Comparison of ENCODE assay signal across 20 cellular contexts in the genomic region with DNA sequence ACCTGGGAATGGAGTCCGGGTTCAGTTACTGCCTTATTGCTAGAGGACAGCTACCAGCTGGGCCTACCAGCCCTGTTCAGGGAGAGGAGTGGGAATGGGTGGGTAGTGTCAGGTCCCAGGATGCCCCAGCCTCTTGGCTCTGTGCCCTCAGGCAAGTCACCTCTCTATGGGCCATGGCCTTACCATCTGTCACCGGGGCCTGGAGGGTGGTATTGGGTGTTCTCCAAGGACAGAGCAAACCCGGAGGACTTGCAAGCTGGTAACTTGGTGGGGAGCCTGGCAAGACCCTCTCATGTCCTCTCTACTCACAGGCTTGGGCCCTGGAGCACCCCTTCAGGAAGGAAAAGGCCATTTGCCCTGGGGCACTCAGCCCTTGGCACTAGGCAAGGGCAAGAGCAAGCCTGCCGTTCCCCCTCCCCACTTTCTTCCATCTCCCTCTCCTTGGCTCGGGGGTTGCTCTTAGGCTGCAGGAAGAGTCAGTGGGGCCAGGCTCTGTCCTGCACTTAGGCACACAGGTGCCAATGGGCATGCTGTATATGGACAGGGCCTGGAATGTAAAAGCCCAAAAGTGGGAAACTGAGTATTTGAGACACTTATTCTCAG.
DNase-seq lines count a peak whose midpoint lies in the region; ATAC-seq, FAIRE-seq and TF ChIP-seq lines count a peak whose summit lies in the region.
"Had no signal": no experiment of that assay in that cellular context is flagged by ENCODE, and none has a peak within 500 bp of the region (broad histone marks: within the 10 kb centered on the region; RNA-seq: fewer than 3 reads in every experiment).

No MANE protein-coding gene starts in this region.

- no peak for ATAC-seq in Right ventricle myocardium inferior
- no peak for ATAC-seq in left ventricle myocardium superior
- ATAC-seq in HG03196 (IDR thresholded peaks at IDR 0.05; ENCODE audit: unreplicated experiment): no peak
- ATAC-seq in HG03469 (IDR thresholded peaks at IDR 0.05; ENCODE audit: unreplicated experiment): no peak
- ATAC-seq in stimulated activated effector memory CD8-positive, alpha-beta T cell treated with anti-CD3 and anti-CD28 coated beads, Interleukin-12 subunit alpha, Interleukin-12 subunit beta, amount 100 ng/mL, for 72 hours: no peak

- TF ChIP-seq CTCF in neural crest cell (conservative IDR thresholded peaks at IDR 0.05): no peak

- no peaks in the 10 kb centered on the region for H3K27me3 Mint-ChIP-seq in activated T-helper 1 cell treated with anti-CD3 and anti-CD28 coated beads, Interleukin-12 subunit alpha, Interleukin-12 subunit beta, Interleukin-2, Interleukin-4 antibody, amounts not matched to agents 30 ng/mL and 10 ng/mL and 1 ng/mL, durations not matched to agents 14 hours and 24 hours and 36 hours (ENCODE audit: insufficient read depth)
- H3K27me3 Mint-ChIP-seq in neural crest cell (ENCODE audit: low read depth): peaks cover 8% of the 10 kb centered on the region
- H3K27me3 Mint-ChIP-seq: IgD-negative memory B cell had no signal

- FAIRE-seq in GM12892 (lab: Jason Lieb, UNC): no peak
- FAIRE-seq: GM19239, H1 had no signal

- intact Hi-C loops in Right ventricle myocardium inferior (cut with DNase I) (no loop called here), left ventricle myocardium superior (cut with micrococcal nuclease) (no loop called here)
- intact Hi-C loops in activated T-helper 1 cell treated with anti-CD3 and anti-CD28 coated beads, Interleukin-12 subunit alpha, Interleukin-12 subunit beta, Interleukin-2, Interleukin-4 antibody, amounts not matched to agents 30 ng/mL and 10 ng/mL and 1 ng/mL, durations not matched to agents 14 hours and 24 hours and 36 hours (cut with micrococcal nuclease): loop anchor here (10.0 kb wide), 1 partner anchor 359 kb away; no protein-coding TSS in a partner anchor

- peak overlapping the region; percentile 1 for H3K27ac Mint-ChIP-seq in activated T-helper 1 cell treated with anti-CD3 and anti-CD28 coated beads, Interleukin-12 subunit alpha, Interleukin-12 subunit beta, Interleukin-2, Interleukin-4 antibody, amounts not matched to agents 30 ng/mL and 10 ng/mL and 1 ng/mL, durations not matched to agents 14 hours and 24 hours and 36 hours
- H3K27ac Mint-ChIP-seq in neural crest cell (ENCODE audit: unreplicated experiment): no peak overlapping the region
- H3K27ac Mint-ChIP-seq in stimulated activated effector memory CD8-positive, alpha-beta T cell treated with anti-CD3 and anti-CD28 coated beads, Interleukin-12 subunit alpha, Interleukin-12 subunit beta, amount 100 ng/mL, for 72 hours: no peak overlapping the region
- H3K27ac Mint-ChIP-seq: CD4-positive, CD25-positive, alpha-beta regulatory T cell; HFFc6; IgD-negative memory B cell had no signal

- 0 out of 2 replicates have a peak, but pooled peaks have one; percentile 13 for TF ChIP-seq POLR2A in GM12892 (IDR thresholded peaks at IDR 0.05; ENCODE audit: low read depth, low read length)

- no peak overlapping the region for H3K4me3 Mint-ChIP-seq in activated T-helper 1 cell treated with anti-CD3 and anti-CD28 coated beads, Interleukin-12 subunit alpha, Interleukin-12 subunit beta, Interleukin-2, Interleukin-4 antibody, amounts not matched to agents 30 ng/mL and 10 ng/mL and 1 ng/mL, durations not matched to agents 14 hours and 24 hours and 36 hours
- peak overlapping the region; percentile 44 for H3K4me3 Mint-ChIP-seq in neural crest cell
- H3K4me3 Mint-ChIP-seq in stimulated activated effector memory CD8-positive, alpha-beta T cell treated with anti-CD3 and anti-CD28 coated beads, Interleukin-12 subunit alpha, Interleukin-12 subunit beta, amount 100 ng/mL, for 72 hours: no peak overlapping the region
- H3K4me3 Mint-ChIP-seq: HFFc6 had no signal

- H3K9me3 Mint-ChIP-seq in activated T-helper 1 cell treated with anti-CD3 and anti-CD28 coated beads, Interleukin-12 subunit alpha, Interleukin-12 subunit beta, Interleukin-2, Interleukin-4 antibody, amounts not matched to agents 30 ng/mL and 10 ng/mL and 1 ng/mL, durations not matched to agents 14 hours and 24 hours and 36 hours: no peaks in the 10 kb centered on the region
- no peaks in the 10 kb centered on the region for H3K9me3 Mint-ChIP-seq in neural crest cell
- no peaks in the 10 kb centered on the region for H3K9me3 Mint-ChIP-seq in stimulated activated effector memory CD8-positive, alpha-beta T cell treated with anti-CD3 and anti-CD28 coated beads, Interleukin-12 subunit alpha, Interleukin-12 subunit beta, amount 100 ng/mL, for 72 hours
- H3K9me3 Mint-ChIP-seq: CD4-positive, CD25-positive, alpha-beta regulatory T cell; HFFc6; IgD-negative memory B cell had no signal

- peaks cover 56% of the 10 kb centered on the region for H3K36me3 Mint-ChIP-seq in activated T-helper 1 cell treated with anti-CD3 and anti-CD28 coated beads, Interleukin-12 subunit alpha, Interleukin-12 subunit beta, Interleukin-2, Interleukin-4 antibody, amounts not matched to agents 30 ng/mL and 10 ng/mL and 1 ng/mL, durations not matched to agents 14 hours and 24 hours and 36 hours (ENCODE audit: low read depth)
- no peaks in the 10 kb centered on the region for H3K36me3 Mint-ChIP-seq in neural crest cell (ENCODE audit: low read depth)
- peaks cover 80% of the 10 kb centered on the region for H3K36me3 Mint-ChIP-seq in stimulated activated effector memory CD8-positive, alpha-beta T cell treated with anti-CD3 and anti-CD28 coated beads, Interleukin-12 subunit alpha, Interleukin-12 subunit beta, amount 100 ng/mL, for 72 hours

- peaks cover 26% of the 10 kb centered on the region for H3K4me1 Mint-ChIP-seq in activated T-helper 1 cell treated with anti-CD3 and anti-CD28 coated beads, Interleukin-12 subunit alpha, Interleukin-12 subunit beta, Interleukin-2, Interleukin-4 antibody, amounts not matched to agents 30 ng/mL and 10 ng/mL and 1 ng/mL, durations not matched to agents 14 hours and 24 hours and 36 hours (ENCODE audit: low read depth)
- peaks cover 10% of the 10 kb centered on the region for H3K4me1 Mint-ChIP-seq in neural crest cell
- peaks cover 50% of the 10 kb centered on the region for H3K4me1 Mint-ChIP-seq in stimulated activated effector memory CD8-positive, alpha-beta T cell treated with anti-CD3 and anti-CD28 coated beads, Interleukin-12 subunit alpha, Interleukin-12 subunit beta, amount 100 ng/mL, for 72 hours

- peak; percentile 58 for DNase-seq in Right ventricle myocardium inferior (ENCODE audit: missing footprints)
- DNase-seq in left ventricle myocardium superior: no peak
- no peak for DNase-seq in GM12892 (ENCODE audit: insufficient read length)
- DNase-seq in activated T-helper 1 cell treated with anti-CD3 and anti-CD28 coated beads, Interleukin-12 subunit alpha, Interleukin-12 subunit beta, Interleukin-2, Interleukin-4 antibody, amounts not matched to agents 30 ng/mL and 10 ng/mL and 1 ng/mL, durations not matched to agents 14 hours and 24 hours and 36 hours (ENCODE audit: low spot score): no peak
- no peak for DNase-seq in neural crest cell (ENCODE audit: low read depth, low spot score)
- DNase-seq in stimulated activated effector memory CD8-positive, alpha-beta T cell treated with anti-CD3 and anti-CD28 coated beads, Interleukin-12 subunit alpha, Interleukin-12 subunit beta, amount 100 ng/mL, for 72 hours (ENCODE audit: low spot score in 2 of 2): no peak
- DNase-seq: ACHN; Calu3; CD4-positive, CD25-positive, alpha-beta regulatory T cell; DMS153; DMS79 treated with DMSO at 0.1 percent for 48 hours; EL; GDM1; HCEC 1CT; HFFc6 had no signal
